Comparison of ENCODE assay signal across 9 cellular contexts in genomic region chr7:6536262-6536770, GRCh38. TPM values are rescaled to one million over a fixed set of nuclear protein-coding genes. Genes with fewer than 3 reads are reported as not detected.
DNase-seq lines count a peak whose midpoint lies in the region; ATAC-seq and TF ChIP-seq lines count a peak whose summit lies in the region.
"Had no signal": no experiment of that assay in that cellular context is flagged by ENCODE, and none has a peak within 500 bp of the region (broad histone marks: within the 10 kb centered on the region; RNA-seq: fewer than 3 reads in every experiment).

No MANE protein-coding gene starts in this region.

- no peak for ATAC-seq in HG03025 (IDR thresholded peaks at IDR 0.05; ENCODE audit: low FRiP score, unreplicated experiment)

- peak overlapping the region; percentile 6 for H3K4me3 ChIP-seq in fibroblast of villous mesenchyme (ENCODE audit: low read depth, low read length)
- H3K4me3 ChIP-seq in retinal pigment epithelial cell (ENCODE audit: low read length): peak overlapping the region; percentile 24

- TF ChIP-seq CTCF in fibroblast of villous mesenchyme (IDR thresholded peaks at IDR 0.05; ENCODE audit: insufficient read depth, low read depth, low read length): no peak
- no peak for TF ChIP-seq CTCF in retinal pigment epithelial cell (conservative IDR thresholded peaks at IDR 0.05; ENCODE audit: low read depth, low read length)

- DNase-seq in DMS 273 (lab: John Stamatoyannopoulos, UW; ENCODE audit: unreplicated experiment): peak; percentile 84
- DNase-seq in DMS 273 treated with DMSO at 0.1 percent for 48 hours (lab: John Stamatoyannopoulos, UW): no peak
- DNase-seq in NCI-H345 (lab: John Stamatoyannopoulos, UW): peak; percentile 57
- DNase-seq in fibroblast of villous mesenchyme (ENCODE audit: low read depth): no peak
- DNase-seq in retinal pigment epithelial cell (ENCODE audit: low read depth): no peak
- DNase-seq in AML-193 (lab: John Stamatoyannopoulos, UW): no peak
- no peak for DNase-seq in pons (ENCODE audit: low spot score)
- DNase-seq: stimulated activated CD4-positive, alpha-beta T cell treated with anti-CD3 and anti-CD28 coated beads, Interleukin-4, amount 100 ng/mL, for 1 hour had no signal

RNA-seq across cellular contexts. Expression of gene GRID2IP, which starts 14.9 kb away (rescaled TPM):
- total RNA-seq in fibroblast of villous mesenchyme: not detected in 2 replicates

RNA-seq across cellular contexts. Expression of gene ZDHHC4, which starts 40.9 kb away (rescaled TPM):
- total RNA-seq in fibroblast of villous mesenchyme: 60.5 and 62.5 TPM in 2 replicates

RNA-seq across cellular contexts. Expression of gene KDELR2, which starts 52.4 kb away (rescaled TPM):
- total RNA-seq in fibroblast of villous mesenchyme: 200 and 383 TPM in 2 replicates

RNA-seq across cellular contexts. Expression of gene INTS15, which starts 53.5 kb away (rescaled TPM):
- total RNA-seq in fibroblast of villous mesenchyme: 16.4 and 17.7 TPM in 2 replicates

Comparison
In these comparisons a context has a peak if more than half of its experiments do, and no peak if none do; other contexts are left out.
1. DNase-seq: peak in DMS 273 (single experiment) and NCI-H345 (single experiment); none in DMS 273 treated with DMSO at 0.1 percent for 48 hours (single experiment), fibroblast of villous mesenchyme (single experiment), retinal pigment epithelial cell (single experiment), AML-193 (0 of 2) and pons (single experiment).